In the genomic region with DNA sequence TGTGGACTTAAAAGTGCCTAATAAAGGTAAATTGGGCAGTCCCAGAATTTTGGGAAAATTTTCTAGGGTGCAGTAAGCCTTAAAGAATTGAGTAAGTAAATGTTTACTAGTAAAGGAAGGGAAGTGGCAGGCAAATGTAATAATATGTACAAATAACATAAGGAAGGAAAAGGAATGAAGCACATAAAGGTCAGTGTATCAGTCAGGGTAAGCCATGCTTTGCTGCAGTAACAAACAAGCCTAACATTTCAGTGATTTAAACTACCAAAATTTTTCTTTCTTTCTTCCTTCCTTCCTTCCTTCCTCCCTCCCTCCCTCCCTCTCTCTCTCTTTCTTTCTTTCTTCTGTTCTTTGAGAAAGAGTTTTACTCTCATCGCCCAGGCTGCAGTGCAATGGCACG, we compare ENCODE assay signal across 29 cellular contexts.
"Had no signal": no experiment of that assay in that cellular context is flagged by ENCODE, and none has a peak within 500 bp of the region (broad histone marks: within the 10 kb centered on the region; RNA-seq: fewer than 3 reads in every experiment).

No MANE protein-coding gene starts in this region.

- H3K27me3 Mint-ChIP-seq: stimulated activated naive B cell treated with anti-CD40 and anti-IgM and Interleukin-4, amounts not matched to agents 10 μg/mL and 1 μg/mL and 100 μg/mL, for 72 hours; stimulated activated naive CD8-positive, alpha-beta T cell treated with anti-CD3 and anti-CD28 coated beads, Interleukin-15, amount 100 ng/mL, for 72 hours; type B pancreatic cell had no signal

- DNase-seq: stimulated activated CD4-positive, alpha-beta T cell treated with anti-CD3 and anti-CD28 coated beads, Interleukin-2, amount 100 ng/mL, for 48 hours; stimulated activated CD4-positive, alpha-beta T cell treated with anti-CD3 and anti-CD28 coated beads, Interleukin-4, amount 100 ng/mL, for 1 hour; stimulated activated CD4-positive, alpha-beta T cell treated with anti-CD3 and anti-CD28 coated beads, Interleukin-4, amount 100 ng/mL, for 24 hours; stimulated activated CD4-positive, alpha-beta T cell treated with anti-CD3 and anti-CD28 coated beads, Interleukin-4, amount 100 ng/mL, for 4 hours; stimulated activated CD8-positive, alpha-beta memory T cell treated with anti-CD3 and anti-CD28 coated beads, Interleukin-4, amount 100 ng/mL, for 48 hours; stimulated activated naive B cell treated with anti-CD40 and anti-IgM and Interleukin-4, amounts not matched to agents 10 μg/mL and 1 μg/mL and 100 μg/mL, for 72 hours; stimulated activated naive CD4-positive, alpha-beta T cell; stimulated activated naive CD4-positive, alpha-beta T cell treated with Interleukin-2 at 50 U/mL for 16 hours; stimulated activated naive CD8-positive, alpha-beta T cell treated with anti-CD3 and anti-CD28 coated beads, Interleukin-15, amount 100 ng/mL, for 72 hours; stimulated activated naive CD8-positive, alpha-beta T cell treated with anti-CD3 and anti-CD28 coated beads, Interleukin-15, Interleukin-2, amounts not matched to agents 100 U/mL and 50 U/mL, for 24 hours; stomach; substantia nigra; testis; thyroid gland; tibial artery; transverse colon; trophoblast cell; upper lobe of left lung; upper lobe of right lung; uterus had no signal

- H3K9me3 Mint-ChIP-seq: stimulated activated naive CD8-positive, alpha-beta T cell treated with anti-CD3 and anti-CD28 coated beads, Interleukin-15, Interleukin-2, amounts not matched to agents 100 ng/mL and 50 ng/mL, for 24 hours; type B pancreatic cell had no signal

- H3K36me3 Mint-ChIP-seq: stimulated activated effector memory CD8-positive, alpha-beta T cell treated with anti-CD3 and anti-CD28 coated beads, Interleukin-12 subunit alpha, Interleukin-12 subunit beta, amount 100 ng/mL, for 72 hours; stimulated activated memory B cell treated with anti-CD40 and anti-IgM and Interleukin-4, amounts not matched to agents 10 μg/mL and 1 μg/mL and 100 μg/mL, for 72 hours; stimulated activated naive B cell treated with anti-CD40 and anti-IgM and Interleukin-4, amounts not matched to agents 10 μg/mL and 1 μg/mL and 100 μg/mL, for 72 hours; type B pancreatic cell had no signal

- H3K4me1 ChIP-seq: stomach, suprapubic skin, testis, thyroid gland, tibial artery, tibial nerve, transverse colon, upper lobe of left lung, upper lobe of right lung, uterus, vagina had no signal

- H3K4me3 ChIP-seq: stomach, suprapubic skin, testis, thoracic aorta, thyroid gland, tibial artery, tibial nerve, transverse colon, upper lobe of left lung, upper lobe of right lung, uterus, vagina had no signal

- H3K4me3 Mint-ChIP-seq: stimulated activated effector memory CD8-positive, alpha-beta T cell treated with anti-CD3 and anti-CD28 coated beads, Interleukin-12 subunit alpha, Interleukin-12 subunit beta, amount 100 ng/mL, for 72 hours; stimulated activated memory B cell treated with anti-CD40 and anti-IgM and Interleukin-4, amounts not matched to agents 10 μg/mL and 1 μg/mL and 100 μg/mL, for 72 hours; stimulated activated naive B cell treated with anti-CD40 and anti-IgM and Interleukin-4, amounts not matched to agents 10 μg/mL and 1 μg/mL and 100 μg/mL, for 72 hours; stimulated activated naive CD8-positive, alpha-beta T cell treated with anti-CD3 and anti-CD28 coated beads, Interleukin-15, amount 100 ng/mL, for 72 hours; stimulated activated naive CD8-positive, alpha-beta T cell treated with anti-CD3 and anti-CD28 coated beads, Interleukin-15, Interleukin-2, amounts not matched to agents 100 ng/mL and 50 ng/mL, for 24 hours; type B pancreatic cell had no signal

- ATAC-seq: stimulated activated effector memory CD8-positive, alpha-beta T cell treated with anti-CD3 and anti-CD28 coated beads, Interleukin-12 subunit alpha, Interleukin-12 subunit beta, amount 100 ng/mL, for 72 hours; stimulated activated memory B cell treated with anti-CD40 and anti-IgM and Interleukin-4, amounts not matched to agents 10 μg/mL and 1 μg/mL and 100 μg/mL, for 72 hours; stimulated activated naive B cell treated with anti-CD40 and anti-IgM and Interleukin-4, amounts not matched to agents 10 μg/mL and 1 μg/mL and 100 μg/mL, for 72 hours; stimulated activated naive CD8-positive, alpha-beta T cell treated with anti-CD3 and anti-CD28 coated beads, Interleukin-15, amount 100 ng/mL, for 72 hours; stimulated activated naive CD8-positive, alpha-beta T cell treated with anti-CD3 and anti-CD28 coated beads, Interleukin-15, Interleukin-2, amounts not matched to agents 100 U/mL and 50 U/mL, for 24 hours; upper lobe of right lung had no signal

- H3K36me3 ChIP-seq: stomach, suprapubic skin, thoracic aorta, thyroid gland, tibial artery, tibial nerve, transverse colon, upper lobe of left lung, upper lobe of right lung, uterus, vagina had no signal

- H3K27ac Mint-ChIP-seq: stimulated activated effector memory CD8-positive, alpha-beta T cell treated with anti-CD3 and anti-CD28 coated beads, Interleukin-12 subunit alpha, Interleukin-12 subunit beta, amount 100 ng/mL, for 72 hours; stimulated activated memory B cell treated with anti-CD40 and anti-IgM and Interleukin-4, amounts not matched to agents 10 μg/mL and 1 μg/mL and 100 μg/mL, for 72 hours; stimulated activated naive B cell treated with anti-CD40 and anti-IgM and Interleukin-4, amounts not matched to agents 10 μg/mL and 1 μg/mL and 100 μg/mL, for 72 hours; stimulated activated naive CD8-positive, alpha-beta T cell treated with anti-CD3 and anti-CD28 coated beads, Interleukin-15, Interleukin-2, amounts not matched to agents 100 ng/mL and 50 ng/mL, for 24 hours; type B pancreatic cell had no signal

- H3K9me3 ChIP-seq: suprapubic skin, testis, thoracic aorta, thyroid gland, tibial artery, transverse colon, upper lobe of left lung, upper lobe of right lung, uterus, vagina had no signal

- FAIRE-seq: urothelium cell line had no signal

- H3K27me3 ChIP-seq: stomach, suprapubic skin, testis, thyroid gland, tibial artery, tibial nerve, transverse colon, upper lobe of left lung, upper lobe of right lung, uterus, vagina had no signal

- H3K4me1 Mint-ChIP-seq: stimulated activated effector memory CD8-positive, alpha-beta T cell treated with anti-CD3 and anti-CD28 coated beads, Interleukin-12 subunit alpha, Interleukin-12 subunit beta, amount 100 ng/mL, for 72 hours; stimulated activated memory B cell treated with anti-CD40 and anti-IgM and Interleukin-4, amounts not matched to agents 10 μg/mL and 1 μg/mL and 100 μg/mL, for 72 hours; stimulated activated naive B cell treated with anti-CD40 and anti-IgM and Interleukin-4, amounts not matched to agents 10 μg/mL and 1 μg/mL and 100 μg/mL, for 72 hours; stimulated activated naive CD8-positive, alpha-beta T cell treated with anti-CD3 and anti-CD28 coated beads, Interleukin-15, amount 100 ng/mL, for 72 hours had no signal

- H3K27ac ChIP-seq: stomach, suprapubic skin, testis, thoracic aorta, thyroid gland, tibial artery, tibial nerve, transverse colon, upper lobe of left lung, upper lobe of right lung, uterus, vagina had no signal
